ENCODE assay signal across 1 cellular context in the genomic region with DNA sequence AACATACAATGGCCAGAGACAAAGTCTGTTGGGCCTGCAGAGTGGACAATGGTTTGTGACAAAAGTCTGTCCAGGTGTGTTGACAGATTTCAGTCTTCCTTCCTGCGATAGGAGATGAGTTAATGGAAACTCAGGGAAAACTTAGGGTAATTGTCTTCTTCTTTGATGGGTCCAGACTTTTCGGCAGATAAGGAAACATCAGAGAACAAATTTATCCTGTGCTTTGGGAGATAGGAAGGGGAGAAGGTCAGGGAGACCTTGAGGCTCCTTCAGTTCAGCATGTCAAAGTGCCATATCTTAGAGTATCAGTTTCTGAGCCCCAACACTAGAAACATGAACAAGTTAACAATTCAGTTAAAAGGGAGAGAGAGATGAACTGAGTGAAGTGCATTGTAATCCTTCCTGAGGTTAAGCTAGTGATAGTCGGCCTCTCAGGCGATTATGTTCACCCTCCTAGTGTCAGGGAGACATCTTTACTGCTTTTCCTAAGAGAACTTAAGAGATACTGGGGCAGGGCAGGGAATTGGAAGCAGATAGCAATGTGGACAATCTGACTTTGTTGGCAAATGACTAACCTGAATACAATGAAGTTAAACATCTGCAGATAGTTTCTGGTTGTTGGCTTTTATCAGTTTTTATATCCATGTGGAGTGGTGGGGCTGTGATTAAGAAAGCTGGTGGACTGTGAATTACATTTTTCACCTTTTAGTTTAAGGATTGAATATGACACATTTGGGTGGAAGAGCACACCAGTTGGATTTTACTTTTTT.
TF ChIP-seq lines count a peak whose summit lies in the region.

No MANE protein-coding gene starts in this region.

TF ChIP-seq in K562, 482 proteins besides CTCF, POLR2A, EP300 and RAD21 (continued from another document):
- TF ChIP-seq, protein P1, sequence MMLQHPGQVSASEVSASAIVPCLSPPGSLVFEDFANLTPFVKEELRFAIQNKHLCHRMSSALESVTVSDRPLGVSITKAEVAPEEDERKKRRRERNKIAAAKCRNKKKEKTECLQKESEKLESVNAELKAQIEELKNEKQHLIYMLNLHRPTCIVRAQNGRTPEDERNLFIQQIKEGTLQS (IDR thresholded peaks at IDR 0.05) = no peak
- TF ChIP-seq, protein P1 (CRISPR knock-in tag; conservative IDR thresholded peaks at IDR 0.05) = no peak
- TF ChIP-seq E2F3 (CRISPR knock-in tag; IDR thresholded peaks at IDR 0.05) (no peak), SOX6 (IDR thresholded peaks at IDR 0.05) (peak; percentile 88), CTBP1 (IDR thresholded peaks at IDR 0.05; ENCODE audit: borderline replicate concordance) (0 out of 2 replicates have a peak, but pooled peaks have one; percentile 26), HIVEP1 (CRISPR knock-in tag; IDR thresholded peaks at IDR 0.05) (no peak), TAL1 (IDR thresholded peaks at IDR 0.05) (peak; percentile 58), SNRNP70 (optimal IDR thresholded peaks at IDR 0.05; ENCODE audit: low read depth, low read length) (no peak), ZNF146 (CRISPR knock-in tag; IDR thresholded peaks at IDR 0.05; ENCODE audit: unreplicated experiment) (no peak), ZNF444 (CRISPR knock-in tag; IDR thresholded peaks at IDR 0.05) (no peak), HDAC1 (IDR thresholded peaks at IDR 0.05) (no peak), FOS (IDR thresholded peaks at IDR 0.05; ENCODE audit: extremely low read depth, insufficient read length) (no peak), ESRRA (IDR thresholded peaks at IDR 0.05; ENCODE audit: borderline replicate concordance, low read depth) (peak; percentile 90), TRIM24 (IDR thresholded peaks at IDR 0.05) (peak in 1 of 2 experiments; percentile 56; a peak in 1 of 4 replicates), ZNF431 (CRISPR knock-in tag; IDR thresholded peaks at IDR 0.05) (no peak)
- TF ChIP-seq, protein P2, sequence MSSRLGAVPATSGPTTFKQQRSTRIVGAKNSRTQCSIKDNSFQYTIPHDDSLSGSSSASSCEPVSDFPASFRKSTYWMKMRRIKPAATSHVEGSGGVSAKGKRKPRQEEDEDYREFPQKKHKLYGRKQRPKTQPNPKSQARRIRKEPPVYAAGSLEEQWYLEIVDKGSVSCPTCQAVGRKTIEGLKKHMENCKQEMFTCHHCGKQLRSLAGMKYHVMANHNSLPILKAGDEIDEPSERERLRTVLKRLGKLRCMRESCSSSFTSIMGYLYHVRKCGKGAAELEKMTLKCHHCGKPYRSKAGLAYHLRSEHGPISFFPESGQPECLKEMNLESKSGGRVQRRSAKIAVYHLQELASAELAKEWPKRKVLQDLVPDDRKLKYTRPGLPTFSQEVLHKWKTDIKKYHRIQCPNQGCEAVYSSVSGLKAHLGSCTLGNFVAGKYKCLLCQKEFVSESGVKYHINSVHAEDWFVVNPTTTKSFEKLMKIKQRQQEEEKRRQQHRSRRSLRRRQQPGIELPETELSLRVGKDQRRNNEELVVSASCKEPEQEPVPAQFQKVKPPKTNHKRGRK (tag; IDR thresholded peaks at IDR 0.05) = no peak
- TF ChIP-seq, protein P3, sequence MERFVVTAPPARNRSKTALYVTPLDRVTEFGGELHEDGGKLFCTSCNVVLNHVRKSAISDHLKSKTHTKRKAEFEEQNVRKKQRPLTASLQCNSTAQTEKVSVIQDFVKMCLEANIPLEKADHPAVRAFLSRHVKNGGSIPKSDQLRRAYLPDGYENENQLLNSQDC (CRISPR knock-in tag; IDR thresholded peaks at IDR 0.05) = no peak
- TF ChIP-seq, protein P4, sequence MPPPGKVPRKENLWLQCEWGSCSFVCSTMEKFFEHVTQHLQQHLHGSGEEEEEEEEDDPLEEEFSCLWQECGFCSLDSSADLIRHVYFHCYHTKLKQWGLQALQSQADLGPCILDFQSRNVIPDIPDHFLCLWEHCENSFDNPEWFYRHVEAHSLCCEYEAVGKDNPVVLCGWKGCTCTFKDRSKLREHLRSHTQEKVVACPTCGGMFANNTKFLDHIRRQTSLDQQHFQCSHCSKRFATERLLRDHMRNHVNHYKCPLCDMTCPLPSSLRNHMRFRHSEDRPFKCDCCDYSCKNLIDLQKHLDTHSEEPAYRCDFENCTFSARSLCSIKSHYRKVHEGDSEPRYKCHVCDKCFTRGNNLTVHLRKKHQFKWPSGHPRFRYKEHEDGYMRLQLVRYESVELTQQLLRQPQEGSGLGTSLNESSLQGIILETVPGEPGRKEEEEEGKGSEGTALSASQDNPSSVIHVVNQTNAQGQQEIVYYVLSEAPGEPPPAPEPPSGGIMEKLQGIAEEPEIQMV (tag; conservative IDR thresholded peaks at IDR 0.05; ENCODE audit: low read depth) = no peak
- TF ChIP-seq, protein P5, sequence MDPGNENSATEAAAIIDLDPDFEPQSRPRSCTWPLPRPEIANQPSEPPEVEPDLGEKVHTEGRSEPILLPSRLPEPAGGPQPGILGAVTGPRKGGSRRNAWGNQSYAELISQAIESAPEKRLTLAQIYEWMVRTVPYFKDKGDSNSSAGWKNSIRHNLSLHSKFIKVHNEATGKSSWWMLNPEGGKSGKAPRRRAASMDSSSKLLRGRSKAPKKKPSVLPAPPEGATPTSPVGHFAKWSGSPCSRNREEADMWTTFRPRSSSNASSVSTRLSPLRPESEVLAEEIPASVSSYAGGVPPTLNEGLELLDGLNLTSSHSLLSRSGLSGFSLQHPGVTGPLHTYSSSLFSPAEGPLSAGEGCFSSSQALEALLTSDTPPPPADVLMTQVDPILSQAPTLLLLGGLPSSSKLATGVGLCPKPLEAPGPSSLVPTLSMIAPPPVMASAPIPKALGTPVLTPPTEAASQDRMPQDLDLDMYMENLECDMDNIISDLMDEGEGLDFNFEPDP (CRISPR knock-in tag; IDR thresholded peaks at IDR 0.05) = no peak
- TF ChIP-seq, protein P6, sequence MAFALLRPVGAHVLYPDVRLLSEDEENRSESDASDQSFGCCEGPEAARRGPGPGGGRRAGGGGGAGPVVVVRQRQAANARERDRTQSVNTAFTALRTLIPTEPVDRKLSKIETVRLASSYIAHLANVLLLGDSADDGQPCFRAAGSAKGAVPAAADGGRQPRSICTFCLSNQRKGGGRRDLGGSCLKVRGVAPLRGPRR (CRISPR knock-in tag; IDR thresholded peaks at IDR 0.05) = no peak
